In the genomic region with DNA sequence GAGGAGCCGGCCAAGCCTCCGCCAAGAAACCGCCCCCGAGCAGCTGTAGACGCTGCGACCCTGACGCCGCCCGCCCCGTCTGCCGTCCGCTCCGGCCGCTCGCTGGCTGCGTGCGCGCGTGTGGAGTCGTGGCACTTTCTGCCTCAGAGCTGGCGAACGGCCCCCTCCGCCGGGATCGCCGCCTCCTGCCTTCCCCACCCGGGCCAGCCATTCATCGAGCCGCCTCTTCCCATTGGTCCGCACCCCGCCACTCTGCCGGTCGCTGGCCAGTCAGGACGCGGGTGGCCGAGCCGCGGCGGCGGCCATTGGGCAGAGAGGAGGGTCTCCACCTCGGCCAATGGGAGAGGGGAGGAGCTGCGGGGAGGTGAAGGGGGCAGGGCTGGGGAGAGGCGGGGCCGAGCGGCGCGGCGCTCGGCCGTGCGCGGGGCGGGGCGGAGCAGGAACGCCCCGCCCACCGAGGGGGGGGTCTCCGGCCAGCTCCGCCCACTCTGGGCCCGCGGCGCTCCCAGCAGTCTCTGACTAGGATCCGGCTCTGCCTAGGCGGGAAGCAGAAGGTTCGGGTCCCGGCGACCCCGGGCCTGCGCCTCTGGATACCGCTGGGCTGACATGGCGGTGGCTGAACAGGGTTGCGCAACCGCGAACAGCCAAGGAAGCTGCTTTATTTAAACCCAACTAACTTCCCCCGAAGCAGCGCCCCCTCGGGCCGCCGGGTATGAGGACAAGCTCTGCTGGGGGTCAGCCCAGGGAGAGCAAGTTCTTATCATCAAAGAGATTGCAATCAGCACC, we compare ENCODE assay signal across 8 cellular contexts. TPM values are rescaled to one million over a fixed set of nuclear protein-coding genes. Genes with fewer than 3 reads are reported as not detected.
A peak's percentile ranks its signal among the peaks of the same experiment; 100 is the strongest.
DNase-seq lines count a peak whose midpoint lies in the region; ATAC-seq and TF ChIP-seq lines count a peak whose summit lies in the region.

A gene with protein sequence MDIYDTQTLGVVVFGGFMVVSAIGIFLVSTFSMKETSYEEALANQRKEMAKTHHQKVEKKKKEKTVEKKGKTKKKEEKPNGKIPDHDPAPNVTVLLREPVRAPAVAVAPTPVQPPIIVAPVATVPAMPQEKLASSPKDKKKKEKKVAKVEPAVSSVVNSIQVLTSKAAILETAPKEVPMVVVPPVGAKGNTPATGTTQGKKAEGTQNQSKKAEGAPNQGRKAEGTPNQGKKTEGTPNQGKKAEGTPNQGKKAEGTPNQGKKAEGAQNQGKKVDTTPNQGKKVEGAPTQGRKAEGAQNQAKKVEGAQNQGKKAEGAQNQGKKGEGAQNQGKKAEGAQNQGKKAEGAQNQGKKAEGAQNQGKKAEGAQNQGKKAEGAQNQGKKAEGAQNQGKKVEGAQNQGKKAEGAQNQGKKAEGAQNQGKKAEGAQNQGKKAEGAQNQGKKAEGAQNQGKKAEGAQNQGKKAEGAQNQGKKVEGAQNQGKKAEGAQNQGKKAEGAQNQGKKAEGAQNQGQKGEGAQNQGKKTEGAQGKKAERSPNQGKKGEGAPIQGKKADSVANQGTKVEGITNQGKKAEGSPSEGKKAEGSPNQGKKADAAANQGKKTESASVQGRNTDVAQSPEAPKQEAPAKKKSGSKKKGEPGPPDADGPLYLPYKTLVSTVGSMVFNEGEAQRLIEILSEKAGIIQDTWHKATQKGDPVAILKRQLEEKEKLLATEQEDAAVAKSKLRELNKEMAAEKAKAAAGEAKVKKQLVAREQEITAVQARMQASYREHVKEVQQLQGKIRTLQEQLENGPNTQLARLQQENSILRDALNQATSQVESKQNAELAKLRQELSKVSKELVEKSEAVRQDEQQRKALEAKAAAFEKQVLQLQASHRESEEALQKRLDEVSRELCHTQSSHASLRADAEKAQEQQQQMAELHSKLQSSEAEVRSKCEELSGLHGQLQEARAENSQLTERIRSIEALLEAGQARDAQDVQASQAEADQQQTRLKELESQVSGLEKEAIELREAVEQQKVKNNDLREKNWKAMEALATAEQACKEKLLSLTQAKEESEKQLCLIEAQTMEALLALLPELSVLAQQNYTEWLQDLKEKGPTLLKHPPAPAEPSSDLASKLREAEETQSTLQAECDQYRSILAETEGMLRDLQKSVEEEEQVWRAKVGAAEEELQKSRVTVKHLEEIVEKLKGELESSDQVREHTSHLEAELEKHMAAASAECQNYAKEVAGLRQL (N-terminal part only) (minus strand): TSS at position 140 of the 786 bp plus-strand sequence. CDS start 21,735 bp downstream, outside the sequence.

- DNase-seq in CD14-positive monocyte (ENCODE audit: low spot score) (peak; percentile 98), NCI-H69 (lab: John Stamatoyannopoulos, UW) (peak; percentile 99), dedifferentiated amniotic fluid mesenchymal stem cell (ENCODE audit: extremely low spot score) (peak; percentile 97), left lobe of liver (ENCODE audit: low spot score) (peak; percentile 100)
- DNase-seq in activated CD4-positive, alpha-beta T cell treated with anti-CD3 and anti-CD28 coated beads, Interleukin-2, amount 50 U/mL, for 1 hour, result peak; percentile 95
- DNase-seq in stimulated activated CD4-positive, alpha-beta T cell treated with anti-CD3 and anti-CD28 coated beads, Interleukin-2, amount 100 ng/mL, for 4 hours (ENCODE audit: low read depth), result peak; percentile 93

- H3K27me3 Mint-ChIP-seq in CD14-positive monocyte (ENCODE audit: low read depth in 3 of 3), result peaks cover 5 to 11% (median 7%) of the 10 kb centered on the region in 3 donors

- TF ChIP-seq CTCF in CD14-positive monocyte (IDR thresholded peaks at IDR 0.05), result peak; percentile 97

- H3K27ac Mint-ChIP-seq in CD14-positive monocyte, result peak within 1 kb of the TSS; percentile 82 to 95 (median 92)

- intact Hi-C loops in CD14-positive monocyte (cut with micrococcal nuclease), result loop anchor here (5.0 to 10.0 kb wide), 3 partner anchors 117 to 285 kb away; a partner anchor contains a TSS

- H3K4me3 Mint-ChIP-seq in CD14-positive monocyte, result peak within 1 kb of the TSS; percentile 87 to 97

- H3K36me3 Mint-ChIP-seq in CD14-positive monocyte, result peaks cover 19 to 22% of the 10 kb centered on the region in 2 donors

- H3K9me3 Mint-ChIP-seq in CD14-positive monocyte, result peaks cover 0 to 10% (median 1%) of the 10 kb centered on the region in 7 donors

- peaks cover 27% of the 10 kb centered on the region for H3K4me1 Mint-ChIP-seq in CD14-positive monocyte

- ATAC-seq in GM19351 (IDR thresholded peaks at IDR 0.05; ENCODE audit: unreplicated experiment) (peak; percentile 86), HG03521 (IDR thresholded peaks at IDR 0.05; ENCODE audit: unreplicated experiment) (peak; percentile 83), left lobe of liver (peak; percentile 82)

RNA-seq across cellular contexts. Expression of the gene that starts here (rescaled TPM):
- 1 to 10 TPM; 4.7 to 7.5 TPM for polyA plus RNA-seq in CD14-positive monocyte
- 191 TPM for total RNA-seq in left lobe of liver

Comparison
In these comparisons a context has a peak if more than half of its experiments do, and no peak if none do; other contexts are left out.
1. Peak in every context shown above with its lines: DNase-seq and ATAC-seq.